ENCODE assay signal across 9 cellular contexts in the genomic region with DNA sequence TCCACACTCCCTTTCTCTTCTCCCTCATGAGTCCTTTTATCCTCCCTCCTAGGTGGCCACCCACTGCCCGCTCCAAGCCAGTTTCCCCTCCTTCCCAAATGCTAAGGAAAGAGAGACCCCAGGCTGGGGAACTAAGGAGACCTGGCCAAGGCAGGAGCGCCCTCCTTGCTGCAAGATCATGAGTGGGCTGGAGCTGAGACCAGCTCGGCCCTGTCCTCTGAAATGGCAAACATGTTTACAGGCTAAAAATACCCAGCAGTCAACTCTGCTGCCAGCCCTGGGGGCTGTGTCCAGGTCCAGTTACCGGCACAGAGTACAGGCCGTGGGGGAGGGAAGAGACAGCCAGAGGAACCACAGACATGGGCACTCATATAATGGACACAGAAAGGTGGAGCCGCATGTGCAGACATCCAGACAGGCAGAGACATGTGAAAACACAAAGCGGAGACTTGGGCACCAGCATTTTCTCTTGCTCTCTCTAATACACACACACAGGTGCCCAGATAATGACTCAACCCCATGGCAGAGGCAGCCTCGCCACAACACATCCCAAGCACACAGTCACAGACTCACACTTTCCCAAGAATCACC. TPM values are rescaled to one million over a fixed set of nuclear protein-coding genes. Genes with fewer than 3 reads are reported as not detected.
DNase-seq lines count a peak whose midpoint lies in the region; ATAC-seq and TF ChIP-seq lines count a peak whose summit lies in the region.
"Had no signal": no experiment of that assay in that cellular context is flagged by ENCODE, and none has a peak within 500 bp of the region (broad histone marks: within the 10 kb centered on the region; RNA-seq: fewer than 3 reads in every experiment).

No MANE protein-coding gene starts in this region.

- no peaks in the 10 kb centered on the region for H3K27me3 ChIP-seq in Caco-2 (replicated peaks; ENCODE audit: control insufficient read depth, insufficient read depth, low read length)

- CTCF ChIA-PET in Caco-2 (lab: Charles Lee) (interaction anchor here (1.0 to 1.3 kb wide), 2 partner anchors 13 to 54 kb away, joined by 3 to 14 read pairs; partner anchors contain the start of gene MTA2), T-cell (lab: Charles Lee) (no interaction called here)

- POLR2A ChIA-PET in Caco-2 (lab: Charles Lee): interaction anchor here (1.0 kb wide), 1 partner anchor 8 kb away, joined by 6 read pairs; no protein-coding TSS in a partner anchor
- POLR2A ChIA-PET in T-cell (lab: Charles Lee): interaction anchor here (0.6 kb wide), 2 partner anchors 272 to 1577 kb away, joined by 3 to 5 read pairs; no protein-coding TSS in a partner anchor

- no peaks in the 10 kb centered on the region for H3K9me3 ChIP-seq in Caco-2

- H3K9me3 Mint-ChIP-seq in Caco-2 (ENCODE audit: unreplicated experiment) (no peaks in the 10 kb centered on the region), T-cell (no peaks in the 10 kb centered on the region), osteocyte (ENCODE audit: unreplicated experiment) (no peaks in the 10 kb centered on the region)

- TF ChIP-seq CTCF in Caco-2 (IDR thresholded peaks at IDR 0.05; ENCODE audit: insufficient read depth in 1 of 2, low read depth in 1 of 2, low read length in 1 of 2, severe bottlenecking in 1 of 2, unreplicated experiment in 1 of 2): no peak
- no peak for TF ChIP-seq CTCF in foreskin fibroblast (IDR thresholded peaks at IDR 0.05; ENCODE audit: low read depth, low read length)
- TF ChIP-seq CTCF in osteocyte (IDR thresholded peaks at IDR 0.05): no peak

- peaks cover 67% of the 10 kb centered on the region for H3K4me1 ChIP-seq in Caco-2

- peaks cover 69% of the 10 kb centered on the region for H3K36me3 Mint-ChIP-seq in Caco-2 (ENCODE audit: insufficient read depth, unreplicated experiment)
- H3K36me3 Mint-ChIP-seq in T-cell: no peaks in the 10 kb centered on the region
- no peaks in the 10 kb centered on the region for H3K36me3 Mint-ChIP-seq in osteocyte (ENCODE audit: unreplicated experiment)

- DNase-seq in Caco-2 (no peak), T-cell (no peak), foreskin fibroblast (peak in 1 of 2 donors; percentile 36), osteocyte (ENCODE audit: extremely low spot score, unreplicated experiment) (no peak), GM03348 (ENCODE audit: low spot score) (no peak), iPS-NIHi7 (ENCODE audit: extremely low spot score) (no peak), NCI-H1092 treated with DMSO at 0.1 percent for 48 hours (lab: John Stamatoyannopoulos, UW) (no peak)
- DNase-seq: activated CD4-positive, alpha-beta T cell treated with anti-CD3 and anti-CD28 coated beads for 48 hours had no signal

- no peaks in the 10 kb centered on the region for H3K27me3 Mint-ChIP-seq in Caco-2 (ENCODE audit: insufficient read depth, unreplicated experiment)
- H3K27me3 Mint-ChIP-seq in T-cell: no peaks in the 10 kb centered on the region
- no peaks in the 10 kb centered on the region for H3K27me3 Mint-ChIP-seq in osteocyte (ENCODE audit: unreplicated experiment)

- intact Hi-C loops in Caco-2 (cut with micrococcal nuclease; ENCODE audit: unreplicated experiment): no loop called here

- H3K27ac Mint-ChIP-seq in Caco-2 (ENCODE audit: unreplicated experiment) (peak overlapping the region; percentile 63), T-cell (peak overlapping the region; percentile 66 to 79), osteocyte (ENCODE audit: unreplicated experiment) (peak overlapping the region; percentile 86)

- H3K36me3 ChIP-seq in Caco-2 (ENCODE audit: control insufficient read depth, insufficient read depth, low read length): peaks cover 2% of the 10 kb centered on the region; the same call in 1 of the 2 replicates

- peaks cover 38% of the 10 kb centered on the region for H3K4me1 Mint-ChIP-seq in Caco-2 (ENCODE audit: low read depth, unreplicated experiment)
- peaks cover 67 to 73% (median 67%) of the 10 kb centered on the region in 3 donors for H3K4me1 Mint-ChIP-seq in T-cell
- peaks cover 55% of the 10 kb centered on the region for H3K4me1 Mint-ChIP-seq in osteocyte (ENCODE audit: unreplicated experiment)

- H3K4me3 Mint-ChIP-seq in Caco-2 (ENCODE audit: unreplicated experiment): peak overlapping the region; percentile 100
- peak overlapping the region; percentile 76 to 91 (median 83) for H3K4me3 Mint-ChIP-seq in T-cell
- H3K4me3 Mint-ChIP-seq in osteocyte (ENCODE audit: unreplicated experiment): peak overlapping the region; percentile 84

- ATAC-seq in T-cell (replicated peaks in 1 of 4) (no peak), HG02981 (IDR thresholded peaks at IDR 0.05; ENCODE audit: unreplicated experiment) (no peak)

- BruUV-seq in Caco-2 (replicated peaks; lab: Mats Ljungman, UMichigan): TSS peak; percentile 59

- H3K4me3 ChIP-seq in Caco-2 (ENCODE audit: low read depth, low read length) (peak overlapping the region; percentile 87), foreskin fibroblast (ENCODE audit: low read depth in 1 of 2, low read length in 2 of 2) (peak overlapping the region; percentile 68 to 88)

RNA-seq across cellular contexts. Expression of gene AHNAK, which starts 1.2 kb away (rescaled TPM):
- 312 and 324 TPM in 2 replicates for total RNA-seq in Caco-2 (2022)
- total RNA-seq in T-cell: 100 to 1,000 TPM; 267 to 636 (median 395) TPM
- 462 and 503 TPM in 2 replicates for total RNA-seq in osteocyte

RNA-seq across cellular contexts. Expression of gene EEF1G, which starts 25.9 kb away (rescaled TPM):
- 2,004 and 2,035 TPM in 2 replicates for total RNA-seq in Caco-2 (2022)
- total RNA-seq in T-cell: 1,000 to 10,000 TPM; 1,908 to 2,187 (median 2,119) TPM
- total RNA-seq in osteocyte: 1,404 TPM in 2 replicates

RNA-seq across cellular contexts. Expression of gene TUT1, which starts 43.5 kb away (rescaled TPM):
- total RNA-seq in Caco-2 (2022) (27.2 and 30.2 TPM in 2 replicates), T-cell (10 to 100 TPM; 35.2 to 56.0 (median 42.9) TPM), osteocyte (12.7 and 15.6 TPM in 2 replicates)

RNA-seq across cellular contexts. Expression of gene MTA2, which starts 53.9 kb away (rescaled TPM):
- total RNA-seq in Caco-2 (2022) (134 and 135 TPM in 2 replicates), T-cell (100 to 1,000 TPM; 151 to 185 (median 184) TPM), osteocyte (91.6 and 107 TPM in 2 replicates)
